Comparison of ENCODE assay signal across 10 cellular contexts in genomic region chr7:29035044-29035740, GRCh38.
DNase-seq lines count a peak whose midpoint lies in the region; ATAC-seq and TF ChIP-seq lines count a peak whose summit lies in the region.
"Had no signal": no experiment of that assay in that cellular context is flagged by ENCODE, and none has a peak within 500 bp of the region (broad histone marks: within the 10 kb centered on the region; RNA-seq: fewer than 3 reads in every experiment).

No MANE protein-coding gene starts in this region.

- no peak overlapping the region for H2BK15ac ChIP-seq in IMR-90 (ENCODE audit: low read depth, low read length)

- dilution Hi-C loops in IMR-90 (cut with HindIII; ENCODE audit: low sequenced_read_pairs, unreplicated experiment): no loop called here

- H2BK5ac ChIP-seq in IMR-90 (ENCODE audit: low read depth, low read length, poor library complexity, severe bottlenecking): no peak overlapping the region

- H3K18ac ChIP-seq in IMR-90 (ENCODE audit: low read depth, low read length): no peak overlapping the region

- no peak overlapping the region for H4K8ac ChIP-seq in IMR-90 (ENCODE audit: low read depth in 2 of 2, low read length in 2 of 2)

- no peak overlapping the region for H2BK20ac ChIP-seq in IMR-90 (ENCODE audit: low read depth, low read length)

- BruUV-seq in IMR-90 (replicated peaks; lab: Mats Ljungman, UMichigan) (no TSS peak), Caco-2 (replicated peaks; lab: Mats Ljungman, UMichigan) (no TSS peak)

- H4K91ac ChIP-seq in IMR-90 (ENCODE audit: insufficient read depth, low read depth, low read length): no peak overlapping the region

- H3K56ac ChIP-seq in IMR-90 (ENCODE audit: extremely low read depth, insufficient read depth, low read length): no peak overlapping the region

- CTCF ChIA-PET in IMR-90 (lab: Yijun Ruan, JAX) (no interaction called here), Caco-2 (lab: Charles Lee) (no interaction called here)

- no peak overlapping the region for H4K5ac ChIP-seq in IMR-90 (ENCODE audit: low read depth, low read length)

- no peaks in the 10 kb centered on the region for H3K27me3 Mint-ChIP-seq in progenitor cell of endocrine pancreas
- H3K27me3 Mint-ChIP-seq in Caco-2 (ENCODE audit: insufficient read depth, unreplicated experiment): no peaks in the 10 kb centered on the region

- TF ChIP-seq RAD21 in IMR-90 (IDR thresholded peaks at IDR 0.05; ENCODE audit: low read length): no peak

- no CpG with 5 or more reads among the region's 8 CpGs for WGBS in IMR-90 (ENCODE audit: extremely low coverage in 2 of 2, insufficient read length in 1 of 2), 2 experiments

- H3K36me3 Mint-ChIP-seq in progenitor cell of endocrine pancreas (ENCODE audit: insufficient read depth) (peaks cover 2% of the 10 kb centered on the region), Caco-2 (ENCODE audit: insufficient read depth, unreplicated experiment) (no peaks in the 10 kb centered on the region)

- H3K4me3 ChIP-seq in ACC112 (ENCODE audit: low read depth, low read length) (no peak overlapping the region), IMR-90 (ENCODE audit: insufficient read depth, low read depth, low read length) (no peak overlapping the region), Caco-2 (ENCODE audit: low read depth, low read length) (no peak overlapping the region)

- no peak overlapping the region for H3K4ac ChIP-seq in IMR-90 (ENCODE audit: low read depth, low read length)

- H3K23ac ChIP-seq in IMR-90 (ENCODE audit: low read depth, low read length): no peak overlapping the region

- H3K4me3 Mint-ChIP-seq in progenitor cell of endocrine pancreas (ENCODE audit: low read depth) (no peak overlapping the region), Caco-2 (ENCODE audit: unreplicated experiment) (no peak overlapping the region)

- H3K79me2 ChIP-seq in ACC112 (ENCODE audit: control insufficient read depth, insufficient read depth, low read length, unreplicated experiment): no peaks in the 10 kb centered on the region

- H2AK9ac ChIP-seq in IMR-90 (replicated peaks; ENCODE audit: low read depth, low read length, poor library complexity): no peak overlapping the region

- H3K36me3 ChIP-seq in ACC112 (ENCODE audit: insufficient read depth, low read length) (no peaks in the 10 kb centered on the region), IMR-90 (ENCODE audit: control insufficient read depth, insufficient read depth, low read length) (no peaks in the 10 kb centered on the region), Caco-2 (ENCODE audit: control insufficient read depth, insufficient read depth, low read length) (0 out of 2 replicates have a peak, but pooled peaks cover 1% of the 10 kb centered on the region)

- no peaks in the 10 kb centered on the region for H3K9me3 Mint-ChIP-seq in progenitor cell of endocrine pancreas (ENCODE audit: low read depth)
- no peaks in the 10 kb centered on the region for H3K9me3 Mint-ChIP-seq in Caco-2 (ENCODE audit: unreplicated experiment)

- no peak overlapping the region for H3K27ac Mint-ChIP-seq in progenitor cell of endocrine pancreas
- H3K27ac Mint-ChIP-seq in Caco-2 (ENCODE audit: unreplicated experiment): no peak overlapping the region

- POLR2A ChIA-PET in IMR-90 (lab: Charles Lee; ENCODE audit: unreplicated experiment): no interaction called here
- POLR2A ChIA-PET in Caco-2 (lab: Charles Lee): no interaction called here

- H3K27me3 ChIP-seq in ACC112 (ENCODE audit: insufficient read depth, low read length): no peaks in the 10 kb centered on the region
- H3K27me3 ChIP-seq in IMR-90 (ENCODE audit: control insufficient read depth, insufficient read depth, low read length): no peaks in the 10 kb centered on the region
- no peaks in the 10 kb centered on the region for H3K27me3 ChIP-seq in Caco-2 (replicated peaks; ENCODE audit: control insufficient read depth, insufficient read depth, low read length)

- H3K14ac ChIP-seq in IMR-90 (replicated peaks; ENCODE audit: low read depth, low read length): no peak overlapping the region

- H3K27ac ChIP-seq in ACC112 (ENCODE audit: low read depth, low read length): 0 out of 2 replicates have a peak overlapping the region, but pooled peaks have one; percentile 3
- H3K27ac ChIP-seq in IMR-90 (ENCODE audit: insufficient read depth, low read length): no peak overlapping the region

- peaks cover 7% of the 10 kb centered on the region for H3K4me1 Mint-ChIP-seq in progenitor cell of endocrine pancreas (ENCODE audit: low read depth)
- H3K4me1 Mint-ChIP-seq in Caco-2 (ENCODE audit: low read depth, unreplicated experiment): peaks cover 4% of the 10 kb centered on the region

- no peak overlapping the region for H3K9ac ChIP-seq in IMR-90 (ENCODE audit: low read depth, low read length)

- intact Hi-C loops in IMR-90 (cut with micrococcal nuclease) (no loop called here), Caco-2 (cut with micrococcal nuclease; ENCODE audit: unreplicated experiment) (loop anchor here (5.0 kb wide), 1 partner anchor 67 kb away; no protein-coding TSS in a partner anchor)

- peak; percentile 24; the same call in 1 of the 2 replicates for ATAC-seq in IMR-90 (ENCODE audit: low read depth)
- ATAC-seq in GM21515 (IDR thresholded peaks at IDR 0.05; ENCODE audit: unreplicated experiment): no peak

- no peak overlapping the region for H2AK5ac ChIP-seq in IMR-90 (ENCODE audit: low read depth, low read length)

- H2BK120ac ChIP-seq in IMR-90 (ENCODE audit: low read depth, low read length): no peak overlapping the region

- H4K20me1 ChIP-seq in IMR-90 (ENCODE audit: insufficient read depth, low read length): no peaks in the 10 kb centered on the region

- H3K4me1 ChIP-seq in ACC112 (ENCODE audit: control insufficient read depth, insufficient read depth, low read length, unreplicated experiment): peaks cover 37% of the 10 kb centered on the region
- H3K4me1 ChIP-seq in IMR-90 (ENCODE audit: control insufficient read depth, insufficient read depth, low read length): no peaks in the 10 kb centered on the region; the same call in 1 of the 2 replicates
- peaks cover 8% of the 10 kb centered on the region for H3K4me1 ChIP-seq in Caco-2

- H3K9me1 ChIP-seq in IMR-90 (ENCODE audit: insufficient read depth, low read length): no peaks in the 10 kb centered on the region

- no peaks in the 10 kb centered on the region for H3K79me1 ChIP-seq in IMR-90 (ENCODE audit: low read depth in 1 of 2, low read length in 2 of 2)

- H3K4me2 ChIP-seq in IMR-90 (ENCODE audit: low read depth, low read length): no peak overlapping the region

- TF ChIP-seq CTCF in IMR-90 (conservative IDR thresholded peaks at IDR 0.05; ENCODE audit: low read depth, low read length): no peak
- no peak for TF ChIP-seq CTCF in progenitor cell of endocrine pancreas (IDR thresholded peaks at IDR 0.05; ENCODE audit: unreplicated experiment)
- no peak for TF ChIP-seq CTCF in Caco-2 (IDR thresholded peaks at IDR 0.05; ENCODE audit: insufficient read depth in 1 of 2, low read depth in 1 of 2, low read length in 1 of 2, severe bottlenecking in 1 of 2, unreplicated experiment in 1 of 2)

- H2AFZ ChIP-seq in ACC112 (ENCODE audit: low read length, unreplicated experiment) (no peak overlapping the region), IMR-90 (replicated peaks; ENCODE audit: low read length, poor library complexity) (no peak overlapping the region)

- H3K9me3 ChIP-seq in IMR-90 (ENCODE audit: control insufficient read depth, insufficient read depth, low read length): no peaks in the 10 kb centered on the region
- H3K9me3 ChIP-seq in Caco-2: no peaks in the 10 kb centered on the region

- in situ Hi-C loops in IMR-90 (cut with MboI; ENCODE audit: low sequenced_read_pairs): no loop called here

- no peak for TF ChIP-seq POLR2A in IMR-90 (IDR thresholded peaks at IDR 0.05; ENCODE audit: low read depth, low read length)

- DNase-seq in IMR-90 (peak; percentile 58), amniotic stem cell (lab: John Stamatoyannopoulos, UW) (peak; percentile 65), kidney glomerular epithelial cell (lab: John Stamatoyannopoulos, UW) (peak; percentile 68), progenitor cell of endocrine pancreas (ENCODE audit: low spot score, unreplicated experiment) (no peak), COR-L47 (lab: John Stamatoyannopoulos, UW) (no peak), Caco-2 (no peak)
- DNase-seq: hippocampal formation, NCI-H2029 had no signal

TF ChIP-seq in IMR-90, 13 proteins besides CTCF, POLR2A, EP300 and RAD21:
- TF ChIP-seq USF2 (IDR thresholded peaks at IDR 0.05; ENCODE audit: low read depth, low read length) (no peak), CEBPB (IDR thresholded peaks at IDR 0.05; ENCODE audit: low read depth, low read length) (no peak), RCOR1 (IDR thresholded peaks at IDR 0.05; ENCODE audit: insufficient replicate concordance, low read length) (no peak)

Comparison
In these comparisons a context has a peak if more than half of its experiments do, and no peak if none do; other contexts are left out.
1. DNase-seq: peak in IMR-90 (single experiment), amniotic stem cell (single experiment) and kidney glomerular epithelial cell (single experiment); none in progenitor cell of endocrine pancreas (single experiment), COR-L47 (single experiment) and Caco-2 (0 of 2).